In genomic region chr14:21825845-21826244, GRCh38 we compare ENCODE assay signal across 14 cellular contexts.
DNase-seq lines count a peak whose midpoint lies in the region; ATAC-seq and TF ChIP-seq lines count a peak whose summit lies in the region.
"Had no signal": no experiment of that assay in that cellular context is flagged by ENCODE, and none has a peak within 500 bp of the region (broad histone marks: within the 10 kb centered on the region; RNA-seq: fewer than 3 reads in every experiment).

No MANE protein-coding gene starts in this region.

- POLR2A ChIA-PET in CD8-positive, alpha-beta memory T cell (lab: Charles Lee), result no interaction called here

- CTCF ChIA-PET in CD8-positive, alpha-beta memory T cell (lab: Charles Lee), result interaction anchor here (0.7 kb wide), 1 partner anchor 1157 kb away, joined by 4 read pairs; no protein-coding TSS in a partner anchor

- TF ChIP-seq CTCF in neural progenitor cell (IDR thresholded peaks at IDR 0.05), result no peak

- H3K4me3 Mint-ChIP-seq in activated T-cell treated with anti-CD3 and anti-CD28 coated beads, Interleukin-2, amount 50 U/mL, for 4 hours, result peak overlapping the region; percentile 56
- peak overlapping the region in 5 of 7 donors; percentile 38 to 63 (median 57) for H3K4me3 Mint-ChIP-seq in CD8-positive, alpha-beta memory T cell
- peak overlapping the region; percentile 61 for H3K4me3 Mint-ChIP-seq in activated T-helper 1 cell treated with anti-CD3 and anti-CD28 coated beads, Interleukin-12 subunit alpha, Interleukin-12 subunit beta, Interleukin-2, Interleukin-4 antibody, amounts not matched to agents 30 ng/mL and 10 ng/mL and 1 ng/mL, durations not matched to agents 14 hours and 24 hours and 36 hours
- no peak overlapping the region for H3K4me3 Mint-ChIP-seq in neural progenitor cell

- no peaks in the 10 kb centered on the region for H3K9me3 ChIP-seq in CD8-positive, alpha-beta memory T cell (ENCODE audit: low read length)
- H3K9me3 ChIP-seq in neural progenitor cell (ENCODE audit: low read depth), result no peaks in the 10 kb centered on the region
- H3K9me3 ChIP-seq: Peyer's patch had no signal

- H4K20me1 ChIP-seq in neural progenitor cell (ENCODE audit: low read depth), result no peaks in the 10 kb centered on the region

- H3K27me3 Mint-ChIP-seq in activated T-cell treated with anti-CD3 and anti-CD28 coated beads, Interleukin-2, amount 50 U/mL, for 4 hours (ENCODE audit: low read depth), result peaks cover 38% of the 10 kb centered on the region
- peaks cover 8 to 58% of the 10 kb centered on the region in 2 donors for H3K27me3 Mint-ChIP-seq in CD8-positive, alpha-beta memory T cell
- peaks cover 13% of the 10 kb centered on the region for H3K27me3 Mint-ChIP-seq in activated T-helper 1 cell treated with anti-CD3 and anti-CD28 coated beads, Interleukin-12 subunit alpha, Interleukin-12 subunit beta, Interleukin-2, Interleukin-4 antibody, amounts not matched to agents 30 ng/mL and 10 ng/mL and 1 ng/mL, durations not matched to agents 14 hours and 24 hours and 36 hours (ENCODE audit: insufficient read depth)
- peaks cover 8% of the 10 kb centered on the region for H3K27me3 Mint-ChIP-seq in neural progenitor cell (ENCODE audit: insufficient read depth, low read depth)

- no peak overlapping the region for H3K4me3 ChIP-seq in CD8-positive, alpha-beta memory T cell (ENCODE audit: low read length)
- no peak overlapping the region for H3K4me3 ChIP-seq in neural progenitor cell
- H3K4me3 ChIP-seq: Peyer's patch had no signal

- no peaks in the 10 kb centered on the region for H3K79me2 ChIP-seq in neural progenitor cell (ENCODE audit: low read depth)

- no peak for DNase-seq in activated T-cell treated with anti-CD3 and anti-CD28 coated beads, Interleukin-2, amount 50 U/mL, for 4 hours
- DNase-seq in activated T-cell treated with anti-CD3 and anti-CD28 coated beads, Interleukin-2, amount 50 U/mL, for 1 hour, result no peak
- DNase-seq in CD8-positive, alpha-beta memory T cell, result no peak
- no peak for DNase-seq in activated T-helper 1 cell treated with anti-CD3 and anti-CD28 coated beads, Interleukin-12 subunit alpha, Interleukin-12 subunit beta, Interleukin-2, Interleukin-4 antibody, amounts not matched to agents 30 ng/mL and 10 ng/mL and 1 ng/mL, durations not matched to agents 14 hours and 24 hours and 36 hours (ENCODE audit: low spot score)
- DNase-seq in neural progenitor cell (ENCODE audit: low spot score) (no peak), SHP77 (lab: John Stamatoyannopoulos, UW) (no peak), T-helper 9 cell (no peak), HuH-7 (ENCODE audit: low spot score) (no peak)
- DNase-seq: DMS 273 treated with DMSO at 0.1 percent for 48 hours, GOT3, NCI-H1417 treated with DMSO at 0.1 percent for 48 hours, NCI-H2029, NCI-H510A treated with DMSO at 0.1 percent for 48 hours, Peyer's patch had no signal

- H3K9ac ChIP-seq in neural progenitor cell, result no peak overlapping the region

- H3K27ac Mint-ChIP-seq in CD8-positive, alpha-beta memory T cell, result peak overlapping the region in 1 of 8 donors; percentile 40
- H3K27ac Mint-ChIP-seq in activated T-helper 1 cell treated with anti-CD3 and anti-CD28 coated beads, Interleukin-12 subunit alpha, Interleukin-12 subunit beta, Interleukin-2, Interleukin-4 antibody, amounts not matched to agents 30 ng/mL and 10 ng/mL and 1 ng/mL, durations not matched to agents 14 hours and 24 hours and 36 hours, result no peak overlapping the region
- H3K27ac Mint-ChIP-seq in neural progenitor cell, result no peak overlapping the region

- H3K27me3 ChIP-seq in CD8-positive, alpha-beta memory T cell (ENCODE audit: insufficient read depth, low read length, poor library complexity, severe bottlenecking), result no peaks in the 10 kb centered on the region
- peaks cover 43% of the 10 kb centered on the region for H3K27me3 ChIP-seq in neural progenitor cell
- H3K27me3 ChIP-seq: Peyer's patch had no signal

- no peaks in the 10 kb centered on the region for H3F3A ChIP-seq in neural progenitor cell (ENCODE audit: low read depth)

- H3K27ac ChIP-seq in CD8-positive, alpha-beta memory T cell (ENCODE audit: low read depth, low read length), result no peak overlapping the region
- H3K27ac ChIP-seq in neural progenitor cell, result no peak overlapping the region
- H3K27ac ChIP-seq: Peyer's patch had no signal

- ATAC-seq in activated T-cell treated with anti-CD3 and anti-CD28 coated beads, Interleukin-2, amount 50 U/mL, for 4 hours, result no peak

- H3K4me2 ChIP-seq in neural progenitor cell, result no peak overlapping the region

- intact Hi-C loops in activated T-helper 1 cell treated with anti-CD3 and anti-CD28 coated beads, Interleukin-12 subunit alpha, Interleukin-12 subunit beta, Interleukin-2, Interleukin-4 antibody, amounts not matched to agents 30 ng/mL and 10 ng/mL and 1 ng/mL, durations not matched to agents 14 hours and 24 hours and 36 hours (cut with micrococcal nuclease), result loop anchor here (5.0 kb wide), 1 partner anchor 59 kb away; no protein-coding TSS in a partner anchor

- no peaks in the 10 kb centered on the region for H3K9me3 Mint-ChIP-seq in activated T-cell treated with anti-CD3 and anti-CD28 coated beads, Interleukin-2, amount 50 U/mL, for 4 hours
- H3K9me3 Mint-ChIP-seq in CD8-positive, alpha-beta memory T cell, result no peaks in the 10 kb centered on the region
- H3K9me3 Mint-ChIP-seq in activated T-helper 1 cell treated with anti-CD3 and anti-CD28 coated beads, Interleukin-12 subunit alpha, Interleukin-12 subunit beta, Interleukin-2, Interleukin-4 antibody, amounts not matched to agents 30 ng/mL and 10 ng/mL and 1 ng/mL, durations not matched to agents 14 hours and 24 hours and 36 hours, result no peaks in the 10 kb centered on the region
- no peaks in the 10 kb centered on the region for H3K9me3 Mint-ChIP-seq in neural progenitor cell

- H3K36me3 ChIP-seq in CD8-positive, alpha-beta memory T cell (ENCODE audit: insufficient read depth, low read length), result no peaks in the 10 kb centered on the region
- no peaks in the 10 kb centered on the region for H3K36me3 ChIP-seq in neural progenitor cell
- H3K36me3 ChIP-seq: Peyer's patch had no signal

- H3K36me3 Mint-ChIP-seq in activated T-cell treated with anti-CD3 and anti-CD28 coated beads, Interleukin-2, amount 50 U/mL, for 4 hours (ENCODE audit: insufficient read depth), result no peaks in the 10 kb centered on the region
- H3K36me3 Mint-ChIP-seq in CD8-positive, alpha-beta memory T cell, result no peaks in the 10 kb centered on the region
- no peaks in the 10 kb centered on the region for H3K36me3 Mint-ChIP-seq in activated T-helper 1 cell treated with anti-CD3 and anti-CD28 coated beads, Interleukin-12 subunit alpha, Interleukin-12 subunit beta, Interleukin-2, Interleukin-4 antibody, amounts not matched to agents 30 ng/mL and 10 ng/mL and 1 ng/mL, durations not matched to agents 14 hours and 24 hours and 36 hours (ENCODE audit: low read depth)
- no peaks in the 10 kb centered on the region for H3K36me3 Mint-ChIP-seq in neural progenitor cell

- peaks cover 4% of the 10 kb centered on the region for H3K4me1 Mint-ChIP-seq in activated T-cell treated with anti-CD3 and anti-CD28 coated beads, Interleukin-2, amount 50 U/mL, for 4 hours (ENCODE audit: low read depth)
- H3K4me1 Mint-ChIP-seq in CD8-positive, alpha-beta memory T cell, result peaks cover 4 to 6% (median 6%) of the 10 kb centered on the region in 3 donors
- H3K4me1 Mint-ChIP-seq in activated T-helper 1 cell treated with anti-CD3 and anti-CD28 coated beads, Interleukin-12 subunit alpha, Interleukin-12 subunit beta, Interleukin-2, Interleukin-4 antibody, amounts not matched to agents 30 ng/mL and 10 ng/mL and 1 ng/mL, durations not matched to agents 14 hours and 24 hours and 36 hours (ENCODE audit: low read depth), result peaks cover 8% of the 10 kb centered on the region
- no peaks in the 10 kb centered on the region for H3K4me1 Mint-ChIP-seq in neural progenitor cell

- H3K4me1 ChIP-seq in CD8-positive, alpha-beta memory T cell (ENCODE audit: insufficient read depth, low read length), result no peaks in the 10 kb centered on the region
- H3K4me1 ChIP-seq in neural progenitor cell, result no peaks in the 10 kb centered on the region
- H3K4me1 ChIP-seq: Peyer's patch had no signal

- H2AFZ ChIP-seq in neural progenitor cell (replicated peaks), result peak overlapping the region; percentile 35
